Comparison of ENCODE assay signal across 12 cellular contexts in genomic region chr11:92122561-92122960, GRCh38.
DNase-seq lines count a peak whose midpoint lies in the region; ATAC-seq and TF ChIP-seq lines count a peak whose summit lies in the region.
"Had no signal": no experiment of that assay in that cellular context is flagged by ENCODE, and none has a peak within 500 bp of the region (broad histone marks: within the 10 kb centered on the region; RNA-seq: fewer than 3 reads in every experiment).

No MANE protein-coding gene starts in this region.

- CTCF ChIA-PET in mammary epithelial cell (lab: Charles Lee; ENCODE audit: low non-redundant PET), result no interaction called here

- H2AFZ ChIP-seq in mammary epithelial cell (ENCODE audit: low read depth, low read length) (no peak overlapping the region), smooth muscle cell (ENCODE audit: low read depth) (no peak overlapping the region)

- peak; percentile 17 for DNase-seq in mammary epithelial cell
- DNase-seq in breast epithelium (ENCODE audit: low spot score in 2 of 2), result no peak
- peak; percentile 57 for DNase-seq in NCI-H2029 treated with DMSO at 0.1 percent for 48 hours (lab: John Stamatoyannopoulos, UW)
- DNase-seq in astrocyte of the hippocampus (ENCODE audit: low read depth, low spot score), result peak; percentile 17
- no peak for DNase-seq in smooth muscle cell (lab: John Stamatoyannopoulos, UW; ENCODE audit: unreplicated experiment)
- DNase-seq in RKO (ENCODE audit: low spot score), result no peak
- DNase-seq: CD4-positive, alpha-beta memory T cell; NCI-H2227 treated with DMSO at 0.1 percent for 48 hours; NCI-H526 treated with DMSO at 0.1 percent for 48 hours; SJCRH30 had no signal

- intact Hi-C loops in mammary epithelial cell (cut with micrococcal nuclease), result no loop called here
- intact Hi-C loops in breast epithelium (cut with DNase I; ENCODE audit: low total_unique reads), result no loop called here

- TF ChIP-seq CTCF in mammary epithelial cell (conservative IDR thresholded peaks at IDR 0.05 in 1 of 2, IDR thresholded peaks at IDR 0.05 in 1 of 2; ENCODE audit: extremely low read depth in 1 of 2, insufficient read depth in 1 of 2, low read depth in 1 of 2, low read length in 2 of 2), result no peak
- TF ChIP-seq CTCF in breast epithelium (IDR thresholded peaks at IDR 0.05), result no peak
- TF ChIP-seq CTCF in smooth muscle cell (IDR thresholded peaks at IDR 0.05; ENCODE audit: borderline replicate concordance, insufficient read depth, poor library complexity, severe bottlenecking), result no peak

- no peaks in the 10 kb centered on the region for H3K9me3 ChIP-seq in mammary epithelial cell (replicated peaks; ENCODE audit: insufficient read depth, low read length)
- H3K9me3 ChIP-seq in breast epithelium, result peaks cover 0 to 13% of the 10 kb centered on the region in 2 donors
- no peaks in the 10 kb centered on the region for H3K9me3 ChIP-seq in smooth muscle cell (replicated peaks; ENCODE audit: low read depth)
- H3K9me3 ChIP-seq: SJCRH30 had no signal

- 15% methylated on average over 1 of the region's 1 CpG for WGBS in mammary epithelial cell (ENCODE audit: low coverage, missing lambda C conversion rate)
- WGBS in smooth muscle cell (ENCODE audit: low lambda C conversion rate), result 39% methylated on average over 1 of the region's 1 CpG

- H3K79me2 ChIP-seq in mammary epithelial cell (ENCODE audit: insufficient read depth, low read length) (no peaks in the 10 kb centered on the region), smooth muscle cell (ENCODE audit: low read depth) (no peaks in the 10 kb centered on the region)

- in situ Hi-C loops in mammary epithelial cell (cut with MboI; ENCODE audit: low sequenced_read_pairs in 2 of 2), result no loop called here

- dilution Hi-C loops in mammary epithelial cell (cut with HindIII; ENCODE audit: low sequenced_read_pairs), result no loop called here

- H4K20me1 ChIP-seq in mammary epithelial cell (ENCODE audit: insufficient read depth, low read length) (no peaks in the 10 kb centered on the region), smooth muscle cell (ENCODE audit: low read depth) (no peaks in the 10 kb centered on the region)

- H3K9ac ChIP-seq in mammary epithelial cell (ENCODE audit: insufficient read depth, low read length) (no peak overlapping the region), smooth muscle cell (ENCODE audit: low read depth) (no peak overlapping the region)

- H3F3A ChIP-seq in smooth muscle cell (ENCODE audit: low read depth), result peaks cover 4% of the 10 kb centered on the region

- H3K36me3 ChIP-seq in mammary epithelial cell (ENCODE audit: insufficient read depth, low read length) (no peaks in the 10 kb centered on the region), breast epithelium (no peaks in the 10 kb centered on the region), smooth muscle cell (ENCODE audit: low read depth) (no peaks in the 10 kb centered on the region)
- H3K36me3 ChIP-seq: SJCRH30 had no signal

- H3K4me1 ChIP-seq in mammary epithelial cell (ENCODE audit: insufficient read depth, low read length) (peaks cover 6% of the 10 kb centered on the region), breast epithelium (no peaks in the 10 kb centered on the region), smooth muscle cell (ENCODE audit: low read depth) (no peaks in the 10 kb centered on the region)
- H3K4me1 ChIP-seq: SJCRH30 had no signal

- ATAC-seq in HG02870 (IDR thresholded peaks at IDR 0.05; ENCODE audit: unreplicated experiment) (no peak), HG02588 (IDR thresholded peaks at IDR 0.05; ENCODE audit: unreplicated experiment) (no peak)

- H3K4me2 ChIP-seq in mammary epithelial cell (ENCODE audit: insufficient read depth, low read depth, low read length) (no peak overlapping the region), smooth muscle cell (peak overlapping the region; percentile 56)

- H3K27me3 ChIP-seq in mammary epithelial cell (ENCODE audit: insufficient read depth, low read length) (no peaks in the 10 kb centered on the region), breast epithelium (no peaks in the 10 kb centered on the region), smooth muscle cell (ENCODE audit: low read depth) (no peaks in the 10 kb centered on the region)
- H3K27me3 ChIP-seq: SJCRH30 had no signal

- no peak overlapping the region for H3K4me3 ChIP-seq in mammary epithelial cell (replicated peaks in 1 of 3; ENCODE audit: insufficient read depth in 1 of 3, low read depth in 2 of 3, low read length in 3 of 3)
- no peak overlapping the region for H3K4me3 ChIP-seq in breast epithelium
- H3K4me3 ChIP-seq in smooth muscle cell, result no peak overlapping the region
- H3K4me3 ChIP-seq: SJCRH30 had no signal

- no TSS peak for BruUV-seq in mammary epithelial cell (replicated peaks; lab: Mats Ljungman, UMichigan)

- TF ChIP-seq POLR2A in breast epithelium (IDR thresholded peaks at IDR 0.05), result no peak

- H3K27ac ChIP-seq in mammary epithelial cell (ENCODE audit: insufficient read depth, low read depth, low read length), result no peak overlapping the region
- H3K27ac ChIP-seq in breast epithelium, result no peak overlapping the region
- peak overlapping the region; percentile 70 for H3K27ac ChIP-seq in smooth muscle cell (ENCODE audit: low read depth)
- H3K27ac ChIP-seq: SJCRH30 had no signal

Comparison
In these comparisons a context has a peak if more than half of its experiments do, and no peak if none do; other contexts are left out.
1. DNase-seq: peak in mammary epithelial cell (single experiment), NCI-H2029 treated with DMSO at 0.1 percent for 48 hours (single experiment) and astrocyte of the hippocampus (single experiment); none in breast epithelium (0 of 2), smooth muscle cell (single experiment) and RKO (single experiment).